In the genomic region with DNA sequence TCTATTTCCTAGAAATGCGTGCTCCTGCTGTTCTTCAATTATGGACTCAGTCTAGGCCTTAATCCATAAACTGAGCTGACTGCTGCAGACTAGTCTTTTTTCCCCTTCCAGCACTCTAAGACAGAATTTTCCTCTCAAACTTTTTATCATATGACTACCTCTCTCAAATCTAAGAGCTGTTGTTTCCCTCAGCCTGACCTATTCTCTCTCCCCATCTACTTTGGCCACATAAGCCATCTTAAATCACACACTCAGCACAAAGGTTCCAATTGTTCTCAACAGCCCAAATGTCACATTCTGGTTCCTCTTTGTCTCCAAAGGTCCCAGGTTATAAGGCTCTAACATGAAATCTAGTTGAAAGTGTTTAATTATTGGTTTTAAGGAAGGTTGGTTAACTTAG, we compare ENCODE assay signal across 22 cellular contexts.
"Had no signal": no experiment of that assay in that cellular context is flagged by ENCODE, and none has a peak within 500 bp of the region (broad histone marks: within the 10 kb centered on the region; RNA-seq: fewer than 3 reads in every experiment).

No MANE protein-coding gene starts in this region.

- H3K4me1 Mint-ChIP-seq: activated B cell treated with CpG ODN at 0.5 μM for 24 hours had no signal

- DNase-seq: activated B cell treated with CpG ODN at 0.5 μM for 24 hours; activated CD4-positive, alpha-beta T cell treated with anti-CD3 and anti-CD28 coated beads, Interleukin-2, amount 50 U/mL, for 1 hour; activated CD8-positive, alpha-beta memory T cell treated with anti-CD3 and anti-CD28 coated beads, Interleukin-2, amount 10 ng/mL, durations not matched to agents 7 days and 5 days; activated CD8-positive, alpha-beta T cell treated with anti-CD3 and anti-CD28 coated beads, Interleukin-2, amount 10 ng/mL, durations not matched to agents 7 days and 5 days; activated T-cell treated with anti-CD3 and anti-CD28 coated beads, Interleukin-2, amount 50 U/mL, for 48 hours; dermis blood vessel endothelial cell; effector CD4-positive, alpha-beta T cell; gastrocnemius medialis; hippocampal formation; left cardiac atrium; left ventricle myocardium superior; midbrain; naive thymus-derived CD4-positive, alpha-beta T cell; stimulated activated CD4-positive, alpha-beta T cell treated with anti-CD3 and anti-CD28 coated beads, Interleukin-12 subunit alpha, Interleukin-12 subunit beta, amount 100 ng/mL, for 4 hours; stimulated activated CD4-positive, alpha-beta T cell treated with anti-CD3 and anti-CD28 coated beads, Interleukin-4, amount 100 ng/mL, for 1 hour; T-cell; thyroid gland; upper lobe of right lung had no signal

- H3K27ac Mint-ChIP-seq: activated B cell treated with CpG ODN at 0.5 μM for 24 hours; activated CD8-positive, alpha-beta memory T cell treated with anti-CD3 and anti-CD28 coated beads, Interleukin-2, amount 10 ng/mL, durations not matched to agents 7 days and 5 days; activated CD8-positive, alpha-beta T cell treated with anti-CD3 and anti-CD28 coated beads, Interleukin-2, amount 10 ng/mL, durations not matched to agents 7 days and 5 days; activated naive CD4-positive, alpha-beta T cell treated with anti-CD3 and anti-CD28 coated beads, Interleukin-2, amount 50 U/mL, for 72 hours; activated T-helper 2 cell treated with anti-CD3 and anti-CD28 coated beads, Interferon-gamma antibody, Interleukin-2, Interleukin-4, amounts not matched to agents 10 μg/mL and 5 μg/mL and 100 μg/mL, durations not matched to agents 14 hours and 24 hours and 36 hours; naive thymus-derived CD4-positive, alpha-beta T cell; stimulated activated effector memory CD8-positive, alpha-beta T cell treated with anti-CD3 and anti-CD28 coated beads, Interleukin-12 subunit alpha, Interleukin-12 subunit beta, amount 100 ng/mL, for 72 hours; stimulated activated naive CD8-positive, alpha-beta T cell treated with anti-CD3 and anti-CD28 coated beads, Interleukin-15, Interleukin-2, amounts not matched to agents 100 ng/mL and 50 ng/mL, for 24 hours; T-cell had no signal

- H3K36me3 Mint-ChIP-seq: activated CD8-positive, alpha-beta memory T cell treated with anti-CD3 and anti-CD28 coated beads, Interleukin-2, amount 10 ng/mL, durations not matched to agents 7 days and 5 days; activated naive CD4-positive, alpha-beta T cell treated with anti-CD3 and anti-CD28 coated beads, Interleukin-2, amount 50 U/mL, for 72 hours; naive thymus-derived CD4-positive, alpha-beta T cell; stimulated activated effector memory CD8-positive, alpha-beta T cell treated with anti-CD3 and anti-CD28 coated beads, Interleukin-12 subunit alpha, Interleukin-12 subunit beta, amount 100 ng/mL, for 72 hours; T-cell had no signal

- H3K9me3 Mint-ChIP-seq: activated B cell treated with CpG ODN at 0.5 μM for 24 hours; activated naive CD4-positive, alpha-beta T cell treated with anti-CD3 and anti-CD28 coated beads, Interleukin-2, amount 50 U/mL, for 72 hours; activated T-helper 2 cell treated with anti-CD3 and anti-CD28 coated beads, Interferon-gamma antibody, Interleukin-2, Interleukin-4, amounts not matched to agents 10 μg/mL and 5 μg/mL and 100 μg/mL, durations not matched to agents 14 hours and 24 hours and 36 hours; naive thymus-derived CD4-positive, alpha-beta T cell; stimulated activated effector memory CD8-positive, alpha-beta T cell treated with anti-CD3 and anti-CD28 coated beads, Interleukin-12 subunit alpha, Interleukin-12 subunit beta, amount 100 ng/mL, for 72 hours; stimulated activated naive CD8-positive, alpha-beta T cell treated with anti-CD3 and anti-CD28 coated beads, Interleukin-15, Interleukin-2, amounts not matched to agents 100 ng/mL and 50 ng/mL, for 24 hours; T-cell had no signal

- H3K27me3 Mint-ChIP-seq: activated B cell treated with CpG ODN at 0.5 μM for 24 hours; activated CD8-positive, alpha-beta memory T cell treated with anti-CD3 and anti-CD28 coated beads, Interleukin-2, amount 10 ng/mL, durations not matched to agents 7 days and 5 days; naive thymus-derived CD4-positive, alpha-beta T cell; stimulated activated naive CD8-positive, alpha-beta T cell treated with anti-CD3 and anti-CD28 coated beads, Interleukin-15, Interleukin-2, amounts not matched to agents 100 ng/mL and 50 ng/mL, for 24 hours; T-cell had no signal

- H3K4me3 Mint-ChIP-seq: activated B cell treated with CpG ODN at 0.5 μM for 24 hours; activated CD8-positive, alpha-beta memory T cell treated with anti-CD3 and anti-CD28 coated beads, Interleukin-2, amount 10 ng/mL, durations not matched to agents 7 days and 5 days; activated CD8-positive, alpha-beta T cell treated with anti-CD3 and anti-CD28 coated beads, Interleukin-2, amount 10 ng/mL, durations not matched to agents 7 days and 5 days; naive thymus-derived CD4-positive, alpha-beta T cell; stimulated activated effector memory CD8-positive, alpha-beta T cell treated with anti-CD3 and anti-CD28 coated beads, Interleukin-12 subunit alpha, Interleukin-12 subunit beta, amount 100 ng/mL, for 72 hours; stimulated activated naive CD8-positive, alpha-beta T cell treated with anti-CD3 and anti-CD28 coated beads, Interleukin-15, Interleukin-2, amounts not matched to agents 100 ng/mL and 50 ng/mL, for 24 hours; T-cell had no signal
